ENCODE assay signal across 2 cellular contexts in genomic region chr6:99425647-99426453, GRCh38.
TF ChIP-seq lines count a peak whose summit lies in the region.

No MANE protein-coding gene starts in this region.

TF ChIP-seq in HEK293T, 16 proteins besides CTCF, POLR2A, EP300 and RAD21 (continued from another document):
- TF ChIP-seq HDGF (IDR thresholded peaks at IDR 0.05; ENCODE audit: borderline replicate concordance) (no peak), SUZ12 (IDR thresholded peaks at IDR 0.05) (no peak), SP1 (IDR thresholded peaks at IDR 0.05) (no peak), ELF4 (IDR thresholded peaks at IDR 0.05) (0 out of 2 replicates have a peak, but pooled peaks have one; percentile 18), FOXA1 (IDR thresholded peaks at IDR 0.05) (no peak), TARDBP (IDR thresholded peaks at IDR 0.05) (no peak)
- TF ChIP-seq, protein P1, sequence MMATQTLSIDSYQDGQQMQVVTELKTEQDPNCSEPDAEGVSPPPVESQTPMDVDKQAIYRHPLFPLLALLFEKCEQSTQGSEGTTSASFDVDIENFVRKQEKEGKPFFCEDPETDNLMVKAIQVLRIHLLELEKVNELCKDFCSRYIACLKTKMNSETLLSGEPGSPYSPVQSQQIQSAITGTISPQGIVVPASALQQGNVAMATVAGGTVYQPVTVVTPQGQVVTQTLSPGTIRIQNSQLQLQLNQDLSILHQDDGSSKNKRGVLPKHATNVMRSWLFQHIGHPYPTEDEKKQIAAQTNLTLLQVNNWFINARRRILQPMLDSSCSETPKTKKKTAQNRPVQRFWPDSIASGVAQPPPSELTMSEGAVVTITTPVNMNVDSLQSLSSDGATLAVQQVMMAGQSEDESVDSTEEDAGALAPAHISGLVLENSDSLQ (IDR thresholded peaks at IDR 0.05) = peak; percentile 23; the same call in 1 of the 2 replicates

TF ChIP-seq in SK-N-SH, 30 proteins besides CTCF, POLR2A, EP300 and RAD21 (continued from another document):
- TF ChIP-seq, protein P2, sequence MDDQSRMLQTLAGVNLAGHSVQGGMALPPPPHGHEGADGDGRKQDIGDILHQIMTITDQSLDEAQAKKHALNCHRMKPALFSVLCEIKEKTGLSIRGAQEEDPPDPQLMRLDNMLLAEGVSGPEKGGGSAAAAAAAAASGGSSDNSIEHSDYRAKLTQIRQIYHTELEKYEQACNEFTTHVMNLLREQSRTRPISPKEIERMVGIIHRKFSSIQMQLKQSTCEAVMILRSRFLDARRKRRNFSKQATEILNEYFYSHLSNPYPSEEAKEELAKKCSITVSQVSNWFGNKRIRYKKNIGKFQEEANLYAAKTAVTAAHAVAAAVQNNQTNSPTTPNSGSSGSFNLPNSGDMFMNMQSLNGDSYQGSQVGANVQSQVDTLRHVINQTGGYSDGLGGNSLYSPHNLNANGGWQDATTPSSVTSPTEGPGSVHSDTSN (IDR thresholded peaks at IDR 0.05) = no peak
- TF ChIP-seq, protein P3, sequence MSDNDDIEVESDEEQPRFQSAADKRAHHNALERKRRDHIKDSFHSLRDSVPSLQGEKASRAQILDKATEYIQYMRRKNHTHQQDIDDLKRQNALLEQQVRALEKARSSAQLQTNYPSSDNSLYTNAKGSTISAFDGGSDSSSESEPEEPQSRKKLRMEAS (IDR thresholded peaks at IDR 0.05; ENCODE audit: low read depth) = no peak; the same call in 1 of the 2 replicates
- TF ChIP-seq TCF12 (IDR thresholded peaks at IDR 0.05) (peak; percentile 14; the same call in 1 of the 2 replicates), ELF1 (IDR thresholded peaks at IDR 0.05) (no peak), RCOR1 (IDR thresholded peaks at IDR 0.05; ENCODE audit: low read length) (no peak), FOSL2 (IDR thresholded peaks at IDR 0.05; ENCODE audit: borderline replicate concordance, low read depth) (no peak), NRF1 (IDR thresholded peaks at IDR 0.05; ENCODE audit: low read depth, low read length) (no peak), MXI1 (IDR thresholded peaks at IDR 0.05; ENCODE audit: low read depth, low read length) (peak; percentile 60), REST (IDR thresholded peaks at IDR 0.05; ENCODE audit: low read depth, low read length) (0 out of 2 replicates have a peak, but pooled peaks have one; percentile 44), NFIC (IDR thresholded peaks at IDR 0.05; ENCODE audit: borderline replicate concordance) (no peak), TAF1 (IDR thresholded peaks at IDR 0.05; ENCODE audit: borderline replicate concordance, low read depth, low read length) (no peak), YY1 (IDR thresholded peaks at IDR 0.05; ENCODE audit: low read depth) (peak; percentile 26; the same call in 1 of the 2 replicates), RFX5 (IDR thresholded peaks at IDR 0.05; ENCODE audit: low read length) (no peak), TEAD4 (IDR thresholded peaks at IDR 0.05; ENCODE audit: borderline replicate concordance, insufficient read depth) (no peak), POLR2AphosphoS5 (IDR thresholded peaks at IDR 0.05; ENCODE audit: low read depth, low read length) (no peak; the same call in 1 of the 2 replicates), SMC3 (IDR thresholded peaks at IDR 0.05; ENCODE audit: low read depth, low read length) (peak; percentile 40)
- TF ChIP-seq, protein P4, sequence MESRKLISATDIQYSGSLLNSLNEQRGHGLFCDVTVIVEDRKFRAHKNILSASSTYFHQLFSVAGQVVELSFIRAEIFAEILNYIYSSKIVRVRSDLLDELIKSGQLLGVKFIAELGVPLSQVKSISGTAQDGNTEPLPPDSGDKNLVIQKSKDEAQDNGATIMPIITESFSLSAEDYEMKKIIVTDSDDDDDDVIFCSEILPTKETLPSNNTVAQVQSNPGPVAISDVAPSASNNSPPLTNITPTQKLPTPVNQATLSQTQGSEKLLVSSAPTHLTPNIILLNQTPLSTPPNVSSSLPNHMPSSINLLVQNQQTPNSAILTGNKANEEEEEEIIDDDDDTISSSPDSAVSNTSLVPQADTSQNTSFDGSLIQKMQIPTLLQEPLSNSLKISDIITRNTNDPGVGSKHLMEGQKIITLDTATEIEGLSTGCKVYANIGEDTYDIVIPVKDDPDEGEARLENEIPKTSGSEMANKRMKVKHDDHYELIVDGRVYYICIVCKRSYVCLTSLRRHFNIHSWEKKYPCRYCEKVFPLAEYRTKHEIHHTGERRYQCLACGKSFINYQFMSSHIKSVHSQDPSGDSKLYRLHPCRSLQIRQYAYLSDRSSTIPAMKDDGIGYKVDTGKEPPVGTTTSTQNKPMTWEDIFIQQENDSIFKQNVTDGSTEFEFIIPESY (IDR thresholded peaks at IDR 0.05; ENCODE audit: borderline replicate concordance, low read depth) = no peak
- TF ChIP-seq, protein P5, sequence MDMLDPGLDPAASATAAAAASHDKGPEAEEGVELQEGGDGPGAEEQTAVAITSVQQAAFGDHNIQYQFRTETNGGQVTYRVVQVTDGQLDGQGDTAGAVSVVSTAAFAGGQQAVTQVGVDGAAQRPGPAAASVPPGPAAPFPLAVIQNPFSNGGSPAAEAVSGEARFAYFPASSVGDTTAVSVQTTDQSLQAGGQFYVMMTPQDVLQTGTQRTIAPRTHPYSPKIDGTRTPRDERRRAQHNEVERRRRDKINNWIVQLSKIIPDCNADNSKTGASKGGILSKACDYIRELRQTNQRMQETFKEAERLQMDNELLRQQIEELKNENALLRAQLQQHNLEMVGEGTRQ (IDR thresholded peaks at IDR 0.05; ENCODE audit: borderline replicate concordance, low read depth, low read length) = no peak
